1 cellular context compared by ENCODE assay signal in the genomic region with DNA sequence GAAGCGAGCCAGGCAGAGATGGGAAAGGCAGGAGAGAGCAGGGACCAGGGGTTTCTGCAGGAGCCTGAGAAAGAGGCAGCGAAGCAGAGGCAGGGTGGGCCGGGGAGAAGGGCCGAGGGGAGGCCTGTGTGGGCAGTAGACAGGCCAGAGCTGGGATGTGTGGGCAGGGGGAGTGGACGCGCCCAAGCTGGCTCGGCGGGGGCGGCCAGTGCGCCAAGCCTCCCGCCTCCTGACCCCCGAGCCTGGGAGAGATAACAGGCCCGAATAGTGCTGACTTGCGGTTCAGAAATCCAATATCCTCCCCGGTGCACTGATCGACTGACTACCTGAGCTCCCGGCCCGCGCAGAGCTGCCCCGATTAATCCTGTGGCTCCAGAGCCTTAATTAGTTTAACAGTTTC.
TF ChIP-seq lines count a peak whose summit lies in the region.

No MANE protein-coding gene starts in this region.

TF ChIP-seq in IMR-90, 13 proteins besides CTCF, POLR2A, EP300 and RAD21 (continued from another document):
- TF ChIP-seq, protein P1, sequence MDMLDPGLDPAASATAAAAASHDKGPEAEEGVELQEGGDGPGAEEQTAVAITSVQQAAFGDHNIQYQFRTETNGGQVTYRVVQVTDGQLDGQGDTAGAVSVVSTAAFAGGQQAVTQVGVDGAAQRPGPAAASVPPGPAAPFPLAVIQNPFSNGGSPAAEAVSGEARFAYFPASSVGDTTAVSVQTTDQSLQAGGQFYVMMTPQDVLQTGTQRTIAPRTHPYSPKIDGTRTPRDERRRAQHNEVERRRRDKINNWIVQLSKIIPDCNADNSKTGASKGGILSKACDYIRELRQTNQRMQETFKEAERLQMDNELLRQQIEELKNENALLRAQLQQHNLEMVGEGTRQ (IDR thresholded peaks at IDR 0.05; ENCODE audit: low read depth, low read length): no peak
